10 cellular contexts compared by ENCODE assay signal in the genomic region with DNA sequence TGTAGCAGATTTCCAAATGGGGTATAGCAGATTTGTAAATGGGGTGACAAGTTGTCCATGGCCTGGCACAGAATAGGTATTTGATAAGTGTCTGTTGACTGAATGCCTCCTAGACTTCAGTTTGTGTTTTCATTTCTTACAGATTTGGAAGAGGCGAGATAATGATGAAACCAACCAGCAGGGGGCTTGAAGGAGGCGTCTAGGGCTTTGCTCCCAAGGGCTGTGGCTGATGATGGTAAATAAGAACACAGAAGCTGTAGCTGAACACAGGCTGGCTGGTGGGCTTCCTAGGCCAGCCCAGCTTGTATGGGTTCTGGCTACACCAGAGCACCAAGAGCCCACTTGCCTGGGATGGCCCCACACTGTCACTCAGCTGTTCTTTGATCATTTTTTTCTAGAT. TPM values are rescaled to one million over a fixed set of nuclear protein-coding genes. Genes with fewer than 3 reads are reported as not detected.
DNase-seq lines count a peak whose midpoint lies in the region; ATAC-seq and TF ChIP-seq lines count a peak whose summit lies in the region.
"Had no signal": no experiment of that assay in that cellular context is flagged by ENCODE, and none has a peak within 500 bp of the region (broad histone marks: within the 10 kb centered on the region; RNA-seq: fewer than 3 reads in every experiment).

No MANE protein-coding gene starts in this region.

- H3K4me3 ChIP-seq in adrenal gland, result no peak overlapping the region

- peak; percentile 30 for DNase-seq in NCI-H1694 (lab: John Stamatoyannopoulos, UW)
- DNase-seq in NCI-H1694 treated with DMSO at 0.1 percent for 48 hours (lab: John Stamatoyannopoulos, UW), result no peak
- peak; percentile 46 for DNase-seq in HuH-7 (ENCODE audit: low spot score)
- DNase-seq in adrenal gland, result no peak
- peak; percentile 14 for DNase-seq in medulla oblongata (ENCODE audit: extremely low spot score)
- no peak for DNase-seq in GM19238 (ENCODE audit: insufficient read length, low spot score)
- no peak for DNase-seq in stimulated activated CD4-positive, alpha-beta T cell treated with anti-CD3 and anti-CD28 coated beads, Interleukin-4, amount 100 ng/mL, for 4 hours

- no peaks in the 10 kb centered on the region for H3K27me3 ChIP-seq in adrenal gland

- H3K9me3 ChIP-seq in adrenal gland (replicated peaks in 1 of 3), result no peaks in the 10 kb centered on the region

- no peaks in the 10 kb centered on the region for H3K4me1 ChIP-seq in adrenal gland (replicated peaks in 1 of 2)

- H3K27ac ChIP-seq in adrenal gland, result no peak overlapping the region
- H3K27ac ChIP-seq: C4-2B had no signal

- WGBS in adrenal gland, 4 donors, result 57 to 72% (median 64%) methylated on average over 2 of the region's 2 CpGs

- H3K36me3 ChIP-seq in adrenal gland (replicated peaks in 1 of 2), result peaks cover 0 to 82% of the 10 kb centered on the region in 2 donors

- TF ChIP-seq CTCF in adrenal gland (IDR thresholded peaks at IDR 0.05), result peak in 4 of 6 experiments; percentile 11 to 35 (median 20)

- no peak for ATAC-seq in HG03571 (IDR thresholded peaks at IDR 0.05; ENCODE audit: unreplicated experiment)

- no peak for TF ChIP-seq POLR2A in adrenal gland (IDR thresholded peaks at IDR 0.05)

- intact Hi-C loops in adrenal gland (cut with DNase I), result no loop called here

RNA-seq across cellular contexts. Expression of a gene that starts 19.4 kb away (rescaled TPM):
- total RNA-seq in adrenal gland, result 10 to 100 TPM in 2 of 8 donors, 1 to 10 TPM in 1, under 1 TPM in 2, not detected in 3; 0.09 to 21.3 (median 1.4) TPM
- polyA plus RNA-seq in adrenal gland, result 1 to 10 TPM in 1 of 3 donors, under 1 TPM in 1, not detected in 1; 0.04 to 5.5 TPM
- total RNA-seq: skeletal muscle tissue had no signal

RNA-seq across cellular contexts. Expression of a gene that starts 32.6 kb away (rescaled TPM):
- 100 to 1,000 TPM in 1 of 8 donors, 10 to 100 TPM in 7; 28.6 to 270 (median 36.1) TPM for total RNA-seq in adrenal gland
- polyA plus RNA-seq in adrenal gland, result 10 to 100 TPM; 26.2 to 43.9 (median 27.7) TPM

RNA-seq across cellular contexts. Expression of a gene that starts 36.8 kb away (rescaled TPM):
- total RNA-seq in adrenal gland, result 10 to 100 TPM; 11.7 to 40.4 (median 21.8) TPM
- 10 to 100 TPM; 24.2 to 48.9 (median 29.0) TPM for polyA plus RNA-seq in adrenal gland

RNA-seq across cellular contexts. Expression of a gene that starts 45.5 kb away (rescaled TPM):
- 1 to 10 TPM in 5 of 8 donors, under 1 TPM in 2, not detected in 1; 0.60 to 2.9 (median 1.3) TPM for total RNA-seq in adrenal gland
- 1 to 10 TPM in 2 of 3 donors, under 1 TPM in 1; 0.82 to 6.7 (median 1.8) TPM for polyA plus RNA-seq in adrenal gland
- total RNA-seq: skeletal muscle tissue had no signal

RNA-seq across cellular contexts. Expression of a gene that starts 46.1 kb away (rescaled TPM):
- 10 to 100 TPM; 16.0 to 31.2 (median 22.6) TPM for total RNA-seq in adrenal gland
- 10 to 100 TPM; 11.6 to 79.1 (median 61.4) TPM for polyA plus RNA-seq in adrenal gland

Comparison
In these comparisons a context has a peak if more than half of its experiments do, and no peak if none do; other contexts are left out.
1. DNase-seq: peak in NCI-H1694 (single experiment), HuH-7 (single experiment) and medulla oblongata (single experiment); none in NCI-H1694 treated with DMSO at 0.1 percent for 48 hours (single experiment), adrenal gland (0 of 7), GM19238 (single experiment) and stimulated activated CD4-positive, alpha-beta T cell treated with anti-CD3 and anti-CD28 coated beads, Interleukin-4, amount 100 ng/mL, for 4 hours (0 of 2).